8 cellular contexts compared by ENCODE assay signal in the genomic region with DNA sequence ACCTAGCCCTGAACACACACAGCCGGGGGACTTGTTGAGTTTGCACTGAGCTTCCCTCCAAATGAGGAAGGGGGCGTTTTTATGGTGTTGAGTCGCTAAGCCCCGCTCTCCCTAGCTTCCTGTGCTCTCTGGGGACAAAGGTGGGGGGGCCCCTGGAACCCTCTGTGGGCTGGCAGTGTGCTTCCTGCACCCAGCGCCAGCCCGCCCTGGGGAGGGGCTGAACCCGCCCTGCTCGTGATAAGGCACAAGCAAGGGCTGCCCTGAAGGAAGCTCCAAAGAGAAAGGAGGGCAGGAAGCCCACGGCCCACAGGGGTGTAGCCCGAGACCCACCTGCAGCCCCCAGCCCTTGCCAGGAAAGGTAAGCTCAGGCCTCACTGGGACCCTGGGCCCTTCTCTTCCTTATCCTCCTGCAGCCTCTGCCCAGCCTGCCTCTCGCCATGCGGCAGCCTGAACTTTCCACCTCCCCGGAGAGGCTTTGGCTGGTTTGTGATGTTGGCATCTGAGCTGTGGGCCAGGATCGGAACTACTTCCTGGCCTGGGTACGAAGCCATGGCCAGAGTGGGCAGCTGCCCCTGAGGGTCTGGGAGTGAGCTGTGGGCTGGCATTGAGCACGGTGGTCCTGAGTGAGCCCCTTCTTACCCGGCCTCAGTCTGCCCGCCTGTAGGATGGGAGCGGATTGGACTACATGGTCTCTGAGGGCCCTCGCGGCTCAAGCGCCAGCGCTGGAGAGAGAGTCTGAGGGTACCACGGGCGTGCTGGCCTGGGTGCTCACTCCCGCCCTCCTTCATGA. TPM values are rescaled to one million over a fixed set of nuclear protein-coding genes. Genes with fewer than 3 reads are reported as not detected.
DNase-seq lines count a peak whose midpoint lies in the region; ATAC-seq lines count a peak whose summit lies in the region.

FERMT3 (plus strand) TSS at position 265 of the 790 bp plus-strand sequence. CDS start 644 bp downstream, outside the sequence.

- ATAC-seq in GM18511 (IDR thresholded peaks at IDR 0.05; ENCODE audit: unreplicated experiment) (peak; percentile 57), Right ventricle myocardium inferior (peak; percentile 45), GM18868 (IDR thresholded peaks at IDR 0.05; ENCODE audit: unreplicated experiment) (no peak)

- intact Hi-C loops in Right ventricle myocardium inferior (cut with DNase I) = no loop called here

- DNase-seq in NAMALWA (ENCODE audit: low spot score) = peak; percentile 71
- DNase-seq in activated T-cell treated with anti-CD3 and anti-CD28 coated beads, Interleukin-2, amount 50 U/mL, for 1 hour = peak; percentile 67
- DNase-seq in Right ventricle myocardium inferior (ENCODE audit: missing footprints) = peak; percentile 88
- DNase-seq in stimulated activated CD4-positive, alpha-beta T cell treated with anti-CD3 and anti-CD28 coated beads, Interleukin-12 subunit alpha, Interleukin-12 subunit beta, amount 100 ng/mL, for 24 hours (ENCODE audit: low read depth in 2 of 2) = peak; percentile 58 to 84
- no peak for DNase-seq in NCI-H524 treated with DMSO at 0.1 percent for 48 hours (lab: John Stamatoyannopoulos, UW)
- DNase-seq in amniotic stem cell (lab: John Stamatoyannopoulos, UW) = no peak

RNA-seq across cellular contexts. Expression of gene FERMT3, which starts in this region (rescaled TPM):
- total RNA-seq in Right ventricle myocardium inferior = 9.6 TPM

Comparison
In these comparisons a context has a peak if more than half of its experiments do, and no peak if none do; other contexts are left out.
1. DNase-seq: peak in NAMALWA (single experiment), activated T-cell treated with anti-CD3 and anti-CD28 coated beads, Interleukin-2, amount 50 U/mL, for 1 hour (single experiment), Right ventricle myocardium inferior (single experiment) and stimulated activated CD4-positive, alpha-beta T cell treated with anti-CD3 and anti-CD28 coated beads, Interleukin-12 subunit alpha, Interleukin-12 subunit beta, amount 100 ng/mL, for 24 hours (2 of 2); none in NCI-H524 treated with DMSO at 0.1 percent for 48 hours (single experiment) and amniotic stem cell (single experiment).